ENCODE assay signal across 14 cellular contexts in genomic region chr1:37449936-37450335, GRCh38. TPM values are rescaled to one million over a fixed set of nuclear protein-coding genes. Genes with fewer than 3 reads are reported as not detected.
DNase-seq lines count a peak whose midpoint lies in the region; ATAC-seq and TF ChIP-seq lines count a peak whose summit lies in the region.
"Had no signal": no experiment of that assay in that cellular context is flagged by ENCODE, and none has a peak within 500 bp of the region (broad histone marks: within the 10 kb centered on the region; RNA-seq: fewer than 3 reads in every experiment).

No MANE protein-coding gene starts in this region.

- H3K4me1 Mint-ChIP-seq in activated CD4-positive, alpha-beta T cell treated with anti-CD3 and anti-CD28 coated beads for 36 hours: peaks cover 12% of the 10 kb centered on the region
- H3K4me1 Mint-ChIP-seq in activated CD4-positive, alpha-beta T cell treated with anti-CD3 and anti-CD28 coated beads, Interleukin-2, amount 10 ng/mL, durations not matched to agents 24 days and 14 days: peaks cover 11% of the 10 kb centered on the region
- peaks cover 9% of the 10 kb centered on the region for H3K4me1 Mint-ChIP-seq in activated T-helper 17 cell treated with anti-CD3 and anti-CD28 coated beads, Interleukin-2, amount 50 U/mL, for 72 hours

- peaks cover 0 to 4% of the 10 kb centered on the region in 2 donors for H3K4me1 ChIP-seq in adrenal gland (replicated peaks in 1 of 2)
- H3K4me1 ChIP-seq: parathyroid adenoma had no signal

- peaks cover 7% of the 10 kb centered on the region for H3K27me3 Mint-ChIP-seq in activated CD4-positive, alpha-beta T cell treated with anti-CD3 and anti-CD28 coated beads for 36 hours
- peaks cover 10% of the 10 kb centered on the region for H3K27me3 Mint-ChIP-seq in activated CD4-positive, alpha-beta T cell treated with anti-CD3 and anti-CD28 coated beads, Interleukin-2, amount 10 ng/mL, durations not matched to agents 24 days and 14 days
- peaks cover 8% of the 10 kb centered on the region for H3K27me3 Mint-ChIP-seq in activated T-helper 17 cell treated with anti-CD3 and anti-CD28 coated beads, Interleukin-2, amount 50 U/mL, for 72 hours

- no peaks in the 10 kb centered on the region for H3K27me3 ChIP-seq in adrenal gland

- H3K9me3 ChIP-seq in adrenal gland (replicated peaks in 1 of 3): no peaks in the 10 kb centered on the region

- POLR2A ChIA-PET in activated CD4-positive, alpha-beta T cell treated with anti-CD3 and anti-CD28 coated beads for 36 hours (lab: Charles Lee): interaction anchor here (1.1 kb wide), 1 partner anchor 27 kb away, joined by 5 read pairs; no protein-coding TSS in a partner anchor

- no peak for TF ChIP-seq CTCF in NB4 (IDR thresholded peaks at IDR 0.05; ENCODE audit: low read depth, low read length)
- TF ChIP-seq CTCF in adrenal gland (IDR thresholded peaks at IDR 0.05): no peak

- DNase-seq in activated CD4-positive, alpha-beta T cell treated with anti-CD3 and anti-CD28 coated beads for 36 hours: peak; percentile 66
- DNase-seq in activated CD4-positive, alpha-beta T cell treated with anti-CD3 and anti-CD28 coated beads, Interleukin-2, amount 10 ng/mL, durations not matched to agents 24 days and 14 days: no peak
- DNase-seq in NB4 (ENCODE audit: low read depth) (peak; percentile 94), adrenal gland (no peak)
- DNase-seq in stimulated activated CD4-positive, alpha-beta T cell treated with anti-CD3 and anti-CD28 coated beads, Interleukin-4, amount 100 ng/mL, for 1 hour: peak; percentile 23
- DNase-seq: activated gamma-delta T cell, left ventricle myocardium superior, NCI-H774, trophoblast cell had no signal

- no peak overlapping the region for H3K4me3 Mint-ChIP-seq in activated CD4-positive, alpha-beta T cell treated with anti-CD3 and anti-CD28 coated beads for 36 hours
- no peak overlapping the region for H3K4me3 Mint-ChIP-seq in activated CD4-positive, alpha-beta T cell treated with anti-CD3 and anti-CD28 coated beads, Interleukin-2, amount 10 ng/mL, durations not matched to agents 24 days and 14 days
- no peak overlapping the region for H3K4me3 Mint-ChIP-seq in activated T-helper 17 cell treated with anti-CD3 and anti-CD28 coated beads, Interleukin-2, amount 50 U/mL, for 72 hours

- ATAC-seq in activated CD4-positive, alpha-beta T cell treated with anti-CD3 and anti-CD28 coated beads for 36 hours: peak; percentile 68
- ATAC-seq in activated T-helper 17 cell treated with anti-CD3 and anti-CD28 coated beads, Interleukin-2, amount 50 U/mL, for 72 hours (replicated peaks): peak; percentile 8
- no peak for ATAC-seq in HG03342 (IDR thresholded peaks at IDR 0.05; ENCODE audit: unreplicated experiment)
- ATAC-seq in HG03460 (IDR thresholded peaks at IDR 0.05; ENCODE audit: unreplicated experiment): no peak
- ATAC-seq: left ventricle myocardium superior had no signal

- intact Hi-C loops in activated CD4-positive, alpha-beta T cell treated with anti-CD3 and anti-CD28 coated beads for 36 hours (cut with DNase I, micrococcal nuclease): no loop called here
- intact Hi-C loops in activated CD4-positive, alpha-beta T cell treated with anti-CD3 and anti-CD28 coated beads, Interleukin-2, amount 10 ng/mL, durations not matched to agents 24 days and 14 days (cut with micrococcal nuclease): no loop called here
- intact Hi-C loops in adrenal gland (cut with DNase I): loop anchor here (5.0 to 10.0 kb wide), 2 partner anchors 227 to 235 kb away; no protein-coding TSS in a partner anchor

- no peak overlapping the region for H3K27ac Mint-ChIP-seq in activated CD4-positive, alpha-beta T cell treated with anti-CD3 and anti-CD28 coated beads for 36 hours
- no peak overlapping the region for H3K27ac Mint-ChIP-seq in activated CD4-positive, alpha-beta T cell treated with anti-CD3 and anti-CD28 coated beads, Interleukin-2, amount 10 ng/mL, durations not matched to agents 24 days and 14 days
- peak overlapping the region; percentile 30 for H3K27ac Mint-ChIP-seq in activated T-helper 17 cell treated with anti-CD3 and anti-CD28 coated beads, Interleukin-2, amount 50 U/mL, for 72 hours

- H3K27ac ChIP-seq in adrenal gland: no peak overlapping the region
- H3K27ac ChIP-seq: coronary artery, parathyroid adenoma had no signal

- CTCF ChIA-PET in activated CD4-positive, alpha-beta T cell treated with anti-CD3 and anti-CD28 coated beads for 36 hours (lab: Charles Lee): interaction anchor here (0.6 to 13.7 kb wide), 6 partner anchors 16 to 183 kb away, joined by 3 to 194 read pairs (median 5); partner anchors contain the start of gene MEAF6

- TF ChIP-seq POLR2A in NB4 (IDR thresholded peaks at IDR 0.05; ENCODE audit: extremely low read depth, insufficient read length) (no peak), adrenal gland (IDR thresholded peaks at IDR 0.05) (no peak)

- H3K36me3 Mint-ChIP-seq in activated CD4-positive, alpha-beta T cell treated with anti-CD3 and anti-CD28 coated beads for 36 hours (ENCODE audit: low read depth): no peaks in the 10 kb centered on the region
- H3K36me3 Mint-ChIP-seq in activated CD4-positive, alpha-beta T cell treated with anti-CD3 and anti-CD28 coated beads, Interleukin-2, amount 10 ng/mL, durations not matched to agents 24 days and 14 days (ENCODE audit: low read depth): peaks cover 1% of the 10 kb centered on the region
- no peaks in the 10 kb centered on the region for H3K36me3 Mint-ChIP-seq in activated T-helper 17 cell treated with anti-CD3 and anti-CD28 coated beads, Interleukin-2, amount 50 U/mL, for 72 hours (ENCODE audit: low read depth)

- H3K9me3 Mint-ChIP-seq in activated CD4-positive, alpha-beta T cell treated with anti-CD3 and anti-CD28 coated beads for 36 hours (ENCODE audit: low read depth): no peaks in the 10 kb centered on the region
- no peaks in the 10 kb centered on the region for H3K9me3 Mint-ChIP-seq in activated CD4-positive, alpha-beta T cell treated with anti-CD3 and anti-CD28 coated beads, Interleukin-2, amount 10 ng/mL, durations not matched to agents 24 days and 14 days
- H3K9me3 Mint-ChIP-seq in activated T-helper 17 cell treated with anti-CD3 and anti-CD28 coated beads, Interleukin-2, amount 50 U/mL, for 72 hours: no peaks in the 10 kb centered on the region

- no peaks in the 10 kb centered on the region for H3K36me3 ChIP-seq in adrenal gland (replicated peaks in 1 of 2)

- H3K4me3 ChIP-seq in NB4 (ENCODE audit: low read depth, low read length): no peak overlapping the region
- no peak overlapping the region for H3K4me3 ChIP-seq in adrenal gland
- H3K4me3 ChIP-seq: coronary artery had no signal

- 30 to 51% (median 39%) methylated on average over 5 of the region's 5 CpGs for WGBS in adrenal gland, 4 donors

RNA-seq across cellular contexts. Expression of gene ZC3H12A, which starts 24.4 kb away (rescaled TPM):
- 10 to 100 TPM; 29.7 to 31.2 TPM for total RNA-seq in activated CD4-positive, alpha-beta T cell treated with anti-CD3 and anti-CD28 coated beads for 36 hours
- 39.3 and 40.4 TPM in 2 replicates for total RNA-seq in activated CD4-positive, alpha-beta T cell treated with anti-CD3 and anti-CD28 coated beads, Interleukin-2, amount 10 ng/mL, durations not matched to agents 24 days and 14 days
- 10 to 100 TPM; 40.1 to 73.3 TPM for total RNA-seq in activated T-helper 17 cell treated with anti-CD3 and anti-CD28 coated beads, Interleukin-2, amount 50 U/mL, for 72 hours
- 10 to 100 TPM in 7 of 8 donors, 1 to 10 TPM in 1; 5.8 to 53.0 (median 19.8) TPM for total RNA-seq in adrenal gland
- 10 to 100 TPM in 2 of 3 donors, 1 to 10 TPM in 1; 3.2 to 17.0 (median 11.8) TPM for polyA plus RNA-seq in adrenal gland

Comparison
In these comparisons a context has a peak if more than half of its experiments do, and no peak if none do; other contexts are left out.
1. DNase-seq: peak in activated CD4-positive, alpha-beta T cell treated with anti-CD3 and anti-CD28 coated beads for 36 hours (single experiment), NB4 (single experiment) and stimulated activated CD4-positive, alpha-beta T cell treated with anti-CD3 and anti-CD28 coated beads, Interleukin-4, amount 100 ng/mL, for 1 hour (single experiment); none in activated CD4-positive, alpha-beta T cell treated with anti-CD3 and anti-CD28 coated beads, Interleukin-2, amount 10 ng/mL, durations not matched to agents 24 days and 14 days (single experiment) and adrenal gland (0 of 7).
2. ATAC-seq: peak in activated CD4-positive, alpha-beta T cell treated with anti-CD3 and anti-CD28 coated beads for 36 hours (single experiment) and activated T-helper 17 cell treated with anti-CD3 and anti-CD28 coated beads, Interleukin-2, amount 50 U/mL, for 72 hours (single experiment); none in HG03342 (single experiment) and HG03460 (single experiment).
3. intact Hi-C loops: an anchor here in adrenal gland (5.0 to 10.0 kb wide); none called in activated CD4-positive, alpha-beta T cell treated with anti-CD3 and anti-CD28 coated beads for 36 hours and activated CD4-positive, alpha-beta T cell treated with anti-CD3 and anti-CD28 coated beads, Interleukin-2, amount 10 ng/mL, durations not matched to agents 24 days and 14 days.